In the genomic region with DNA sequence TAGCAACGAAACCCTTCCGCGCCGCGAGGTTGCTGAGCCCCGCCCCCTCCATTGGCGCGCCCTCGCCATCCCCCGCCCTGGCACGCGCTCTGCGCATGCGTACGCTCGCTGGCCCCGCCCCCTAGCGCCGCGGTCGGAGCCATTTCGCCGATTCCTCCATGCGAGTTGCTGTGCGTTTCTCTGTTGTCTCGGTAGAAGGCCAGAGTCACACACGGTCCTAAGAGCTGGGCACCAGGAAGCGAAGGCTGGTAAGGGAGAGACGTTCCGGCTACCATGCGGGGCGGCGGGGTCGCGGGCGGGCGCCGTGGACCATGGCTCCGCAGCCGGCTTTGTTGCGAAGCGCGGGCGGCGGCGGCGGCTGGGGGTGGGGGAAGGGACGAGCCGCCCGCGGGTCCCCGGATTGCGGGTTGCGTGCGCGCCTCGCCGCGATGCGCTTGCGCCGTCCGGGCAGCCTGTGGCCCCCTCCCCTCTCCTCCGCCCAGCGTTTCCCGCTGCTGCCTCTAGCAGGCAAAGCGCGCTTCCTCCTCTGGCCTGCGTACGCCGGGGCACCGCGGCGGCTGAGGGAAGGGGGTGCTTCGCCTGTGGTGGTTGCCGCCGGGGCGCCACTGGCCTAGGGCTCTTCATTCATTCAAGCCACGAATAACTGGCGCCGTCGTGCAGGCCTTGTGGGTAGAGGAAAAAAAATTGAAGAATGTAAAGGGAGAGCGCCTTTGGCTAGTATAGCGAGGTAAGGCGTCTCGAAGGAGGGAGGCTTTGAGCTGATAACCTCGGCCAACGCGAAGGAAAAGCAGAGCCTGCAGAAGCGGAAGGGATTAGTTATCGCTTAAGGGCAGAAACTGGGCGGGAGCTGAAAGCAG, we compare ENCODE assay signal across 8 cellular contexts. TPM values are rescaled to one million over a fixed set of nuclear protein-coding genes. Genes with fewer than 3 reads are reported as not detected.
DNase-seq lines count a peak whose midpoint lies in the region; ATAC-seq and TF ChIP-seq lines count a peak whose summit lies in the region.

TSS of gene DHX9 (plus strand) at position 139 of the 857 bp plus-strand sequence. CDS start 3,220 bp downstream, outside the sequence.

- H3K27ac ChIP-seq in left ventricle myocardium inferior (replicated peaks) (peak within 1 kb of the TSS; percentile 94), prostate gland (peak within 1 kb of the TSS; percentile 94 to 96), urinary bladder (ENCODE audit: low read depth) (peak within 1 kb of the TSS; percentile 83)

- WGBS in prostate gland: under 1% methylated on average over 79 of the region's 92 CpGs
- under 1% methylated on average over 92 of the region's 92 CpGs for WGBS in urinary bladder

- in situ Hi-C loops in GM13977 (cut with MboI; ENCODE audit: low pct_unique_long_range_greater_than_20kb, low sequenced_read_pairs, unreplicated experiment): no loop called here

- H3K4me3 ChIP-seq in left ventricle myocardium inferior (peak within 1 kb of the TSS; percentile 91), prostate gland (peak within 1 kb of the TSS; percentile 79 to 84), urinary bladder (ENCODE audit: low read depth, low read length) (peak within 1 kb of the TSS; percentile 59)

- TF ChIP-seq CTCF in GM13977 (IDR thresholded peaks at IDR 0.05; ENCODE audit: extremely low read depth, insufficient read depth, missing control alignments) (no peak), left ventricle myocardium inferior (IDR thresholded peaks at IDR 0.05; ENCODE audit: borderline replicate concordance) (peak; percentile 45), prostate gland (IDR thresholded peaks at IDR 0.05) (peak in 2 of 4 experiments; percentile 15 to 22)

- intact Hi-C loops in T-helper 1 cell treated with Interleukin-12 subunit alpha and Interleukin-12 subunit beta and Interleukin-4 antibody, amounts not matched to agents 30 ng/mL and 1 ng/mL, for 36 hours (cut with micrococcal nuclease): loop anchor here (1.0 to 5.0 kb wide), 11 partner anchors 38 to 810 kb away; partner anchors contain the start of genes NPL and RGS16
- intact Hi-C loops in left ventricle myocardium inferior (cut with micrococcal nuclease): no loop called here
- intact Hi-C loops in prostate gland (cut with DNase I): loop anchor here (5.0 kb wide), 1 partner anchor 52 kb away; the partner anchor contains the start of gene NPL

- peak; percentile 73 for ATAC-seq in HG02884 (IDR thresholded peaks at IDR 0.05; ENCODE audit: unreplicated experiment)

- H3K27me3 ChIP-seq in left ventricle myocardium inferior (ENCODE audit: low read depth) (no peaks in the 10 kb centered on the region), prostate gland (replicated peaks; ENCODE audit: insufficient read depth) (no peaks in the 10 kb centered on the region)

- DNase-seq in GM13977 (ENCODE audit: low spot score): peak; percentile 98
- peak; percentile 80 for DNase-seq in NCI-H146 treated with DMSO at 0.1 percent for 48 hours (lab: John Stamatoyannopoulos, UW; ENCODE audit: unreplicated experiment)
- peak; percentile 77 for DNase-seq in amniotic stem cell (lab: John Stamatoyannopoulos, UW)
- peak; percentile 95 for DNase-seq in left ventricle myocardium inferior
- DNase-seq in prostate gland (ENCODE audit: low spot score): peak; percentile 89

- H3K36me3 ChIP-seq in left ventricle myocardium inferior: peaks cover 11% of the 10 kb centered on the region
- H3K36me3 ChIP-seq in prostate gland: no peaks in the 10 kb centered on the region
- no peaks in the 10 kb centered on the region for H3K36me3 ChIP-seq in urinary bladder (ENCODE audit: insufficient read depth)

- H3K4me1 ChIP-seq in left ventricle myocardium inferior (peaks cover 57% of the 10 kb centered on the region), prostate gland (replicated peaks) (no peaks in the 10 kb centered on the region), urinary bladder (ENCODE audit: insufficient read depth) (no peaks in the 10 kb centered on the region)

- H3K9me3 ChIP-seq in left ventricle myocardium inferior (replicated peaks) (no peaks in the 10 kb centered on the region), prostate gland (no peaks in the 10 kb centered on the region)

- peak; percentile 79 for TF ChIP-seq POLR2A in prostate gland (IDR thresholded peaks at IDR 0.05)

RNA-seq across cellular contexts. Expression of gene DHX9, which starts in this region (rescaled TPM):
- 238 and 239 TPM in 2 replicates for total RNA-seq in T-helper 1 cell treated with Interleukin-12 subunit alpha and Interleukin-12 subunit beta and Interleukin-4 antibody, amounts not matched to agents 30 ng/mL and 1 ng/mL, for 36 hours
- total RNA-seq in left ventricle myocardium inferior (61.9 TPM), prostate gland (100 to 1,000 TPM in 1 of 2 donors, 10 to 100 TPM in 1; 97.4 to 103 TPM), urinary bladder (188 TPM)
- 79.1 TPM for polyA plus RNA-seq in urinary bladder

Comparison
In these comparisons a context has a peak if more than half of its experiments do, and no peak if none do; other contexts are left out.
1. Peak in every context shown above with its lines: DNase-seq, ATAC-seq, H3K4me3 ChIP-seq and H3K27ac ChIP-seq.